Comparison of ENCODE assay signal across 11 cellular contexts in the genomic region with DNA sequence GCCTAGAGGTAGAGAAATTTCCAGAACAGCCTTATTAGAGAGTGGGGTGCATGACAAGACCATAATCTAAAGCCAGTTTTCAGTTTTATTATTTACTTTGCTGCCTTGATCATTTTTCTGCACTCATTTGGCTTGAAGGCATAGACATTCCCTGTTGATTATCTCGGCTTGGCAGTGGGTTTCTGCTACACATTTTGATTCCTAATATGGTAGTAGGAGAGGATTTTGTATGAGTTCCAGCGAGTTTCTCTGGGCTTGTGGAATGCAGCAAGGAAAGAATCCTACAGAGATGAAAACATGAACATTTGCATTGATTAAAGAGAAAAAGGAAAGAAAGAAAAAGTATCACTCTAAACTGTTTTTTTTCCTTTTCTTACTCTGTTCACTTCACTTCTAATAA.
DNase-seq lines count a peak whose midpoint lies in the region; ATAC-seq and TF ChIP-seq lines count a peak whose summit lies in the region.
"Had no signal": no experiment of that assay in that cellular context is flagged by ENCODE, and none has a peak within 500 bp of the region (broad histone marks: within the 10 kb centered on the region; RNA-seq: fewer than 3 reads in every experiment).

No MANE protein-coding gene starts in this region.

- H3K36me3 ChIP-seq in PC-3 (ENCODE audit: low read depth, low read length) (no peaks in the 10 kb centered on the region), esophagus muscularis mucosa (no peaks in the 10 kb centered on the region)

- no peak overlapping the region for H3K27ac ChIP-seq in PC-3 (ENCODE audit: low read length)
- peak overlapping the region; percentile 34 to 72 (median 49) for H3K27ac ChIP-seq in esophagus muscularis mucosa (replicated peaks in 1 of 4)
- H3K27ac ChIP-seq: BLaER1 treated with 17β-estradiol and CSF1 and Interleukin-3, amounts not matched to agents 10 nM and 100 nM had no signal

- H2AFZ ChIP-seq in PC-3 (ENCODE audit: low read length): peak overlapping the region; percentile 38

- no peaks in the 10 kb centered on the region for H3K9me3 Mint-ChIP-seq in osteocyte (ENCODE audit: unreplicated experiment)
- H3K9me3 Mint-ChIP-seq: activated T-helper 1 cell treated with anti-CD3 and anti-CD28 coated beads, Interleukin-12 subunit alpha, Interleukin-12 subunit beta, Interleukin-2, Interleukin-4 antibody, amounts not matched to agents 30 ng/mL and 10 ng/mL and 1 ng/mL, durations not matched to agents 14 hours and 24 hours and 36 hours had no signal

- no peak overlapping the region for H3K4me3 ChIP-seq in PC-3 (ENCODE audit: low read length)
- H3K4me3 ChIP-seq in esophagus muscularis mucosa: peak overlapping the region in 1 of 4 donors; percentile 12
- H3K4me3 ChIP-seq: BLaER1 treated with 17β-estradiol and CSF1 and Interleukin-3, amounts not matched to agents 10 nM and 100 nM; skin epidermis had no signal

- TF ChIP-seq POLR2A in esophagus muscularis mucosa (IDR thresholded peaks at IDR 0.05; ENCODE audit: low read depth): no peak

- CTCF ChIA-PET in PC-3 (lab: Charles Lee): no interaction called here

- POLR2A ChIA-PET in PC-3 (lab: Charles Lee; ENCODE audit: unreplicated experiment): no interaction called here

- no peaks in the 10 kb centered on the region for H3K9me2 ChIP-seq in PC-3 (replicated peaks; ENCODE audit: low read length)

- 26% methylated on average over 2 of the region's 2 CpGs for WGBS in esophagus muscularis mucosa

- DNase-seq in AG20443 (ENCODE audit: low spot score) (peak; percentile 65), PC-3 (peak; percentile 57), esophagus muscularis mucosa (ENCODE audit: extremely low spot score) (no peak), osteocyte (ENCODE audit: extremely low spot score, unreplicated experiment) (no peak), NCI-H1436 treated with DMSO at 0.1 percent for 48 hours (lab: John Stamatoyannopoulos, UW) (no peak), SW 1271 (lab: John Stamatoyannopoulos, UW) (no peak)
- no peak for DNase-seq in effector CD8-positive, alpha-beta T cell (lab: John Stamatoyannopoulos, UW)

- H3K36me3 Mint-ChIP-seq in osteocyte (ENCODE audit: unreplicated experiment): peaks cover 1% of the 10 kb centered on the region

- H4K20me1 ChIP-seq in PC-3 (ENCODE audit: low read length): no peaks in the 10 kb centered on the region
- H4K20me1 ChIP-seq: BLaER1 treated with 17β-estradiol and CSF1 and Interleukin-3, amounts not matched to agents 10 nM and 100 nM had no signal

- H3K4me2 ChIP-seq in PC-3 (ENCODE audit: low read length): peak overlapping the region; percentile 27
- H3K4me2 ChIP-seq: BLaER1 treated with 17β-estradiol and CSF1 and Interleukin-3, amounts not matched to agents 10 nM and 100 nM had no signal

- intact Hi-C loops in PC-3 (cut with micrococcal nuclease): loop anchor here (2.0 kb wide), 2 partner anchors 281 to 861 kb away; partner anchors contain the start of gene PAWR
- intact Hi-C loops in esophagus muscularis mucosa (cut with DNase I): loop anchor here (5.0 to 10.0 kb wide), 2 partner anchors 328 to 865 kb away; no protein-coding TSS in a partner anchor

- no peaks in the 10 kb centered on the region for H3K27me3 Mint-ChIP-seq in osteocyte (ENCODE audit: unreplicated experiment)

- H3K9me3 ChIP-seq in PC-3 (ENCODE audit: low read length) (no peaks in the 10 kb centered on the region), esophagus muscularis mucosa (no peaks in the 10 kb centered on the region)
- H3K9me3 ChIP-seq: BLaER1 treated with 17β-estradiol and CSF1 and Interleukin-3, amounts not matched to agents 10 nM and 100 nM had no signal

- H3K4me1 ChIP-seq in PC-3 (ENCODE audit: insufficient read depth, low read length) (peaks cover 37% of the 10 kb centered on the region), esophagus muscularis mucosa (peaks cover 3 to 25% (median 24%) of the 10 kb centered on the region in 4 donors)

- H3K4me1 Mint-ChIP-seq in osteocyte (ENCODE audit: unreplicated experiment): peaks cover 54% of the 10 kb centered on the region

- no peaks in the 10 kb centered on the region for H3K27me3 ChIP-seq in PC-3 (ENCODE audit: low read length)
- no peaks in the 10 kb centered on the region for H3K27me3 ChIP-seq in esophagus muscularis mucosa
- H3K27me3 ChIP-seq: BLaER1 treated with 17β-estradiol and CSF1 and Interleukin-3, amounts not matched to agents 10 nM and 100 nM had no signal

- TF ChIP-seq CTCF in PC-3 (conservative IDR thresholded peaks at IDR 0.05; ENCODE audit: low read depth, low read length) (no peak), esophagus muscularis mucosa (IDR thresholded peaks at IDR 0.05) (no peak), osteocyte (IDR thresholded peaks at IDR 0.05) (no peak)

- peak overlapping the region; percentile 93 for H3K27ac Mint-ChIP-seq in osteocyte (ENCODE audit: unreplicated experiment)
- H3K27ac Mint-ChIP-seq: activated T-helper 1 cell treated with anti-CD3 and anti-CD28 coated beads, Interleukin-12 subunit alpha, Interleukin-12 subunit beta, Interleukin-2, Interleukin-4 antibody, amounts not matched to agents 30 ng/mL and 10 ng/mL and 1 ng/mL, durations not matched to agents 14 hours and 24 hours and 36 hours had no signal

- H3K79me2 ChIP-seq in PC-3 (ENCODE audit: low read length): no peaks in the 10 kb centered on the region

- TF ChIP-seq EP300 in esophagus muscularis mucosa (IDR thresholded peaks at IDR 0.05): no peak

- no TSS peak for BruUV-seq in PC-3 (replicated peaks; lab: Mats Ljungman, UMichigan)

- peak overlapping the region; percentile 50 for H3K4me3 Mint-ChIP-seq in osteocyte (ENCODE audit: unreplicated experiment)
- H3K4me3 Mint-ChIP-seq: activated T-helper 1 cell treated with anti-CD3 and anti-CD28 coated beads, Interleukin-12 subunit alpha, Interleukin-12 subunit beta, Interleukin-2, Interleukin-4 antibody, amounts not matched to agents 30 ng/mL and 10 ng/mL and 1 ng/mL, durations not matched to agents 14 hours and 24 hours and 36 hours had no signal

- H3F3A ChIP-seq in PC-3 (ENCODE audit: low read length, unreplicated experiment): no peaks in the 10 kb centered on the region

- no peak overlapping the region for H3K9ac ChIP-seq in PC-3 (ENCODE audit: low read length)
- H3K9ac ChIP-seq: BLaER1 treated with 17β-estradiol and CSF1 and Interleukin-3, amounts not matched to agents 10 nM and 100 nM had no signal

- no peak for ATAC-seq in PC-3
- ATAC-seq in GM18909 (IDR thresholded peaks at IDR 0.05; ENCODE audit: poor library complexity, unreplicated experiment): no peak

Comparison
In these comparisons a context has a peak if more than half of its experiments do, and no peak if none do; other contexts are left out.
1. DNase-seq: peak in AG20443 (single experiment) and PC-3 (single experiment); none in esophagus muscularis mucosa (single experiment), osteocyte (single experiment), NCI-H1436 treated with DMSO at 0.1 percent for 48 hours (single experiment), SW 1271 (0 of 2) and effector CD8-positive, alpha-beta T cell (single experiment).